8 cellular contexts compared by ENCODE assay signal in the genomic region with DNA sequence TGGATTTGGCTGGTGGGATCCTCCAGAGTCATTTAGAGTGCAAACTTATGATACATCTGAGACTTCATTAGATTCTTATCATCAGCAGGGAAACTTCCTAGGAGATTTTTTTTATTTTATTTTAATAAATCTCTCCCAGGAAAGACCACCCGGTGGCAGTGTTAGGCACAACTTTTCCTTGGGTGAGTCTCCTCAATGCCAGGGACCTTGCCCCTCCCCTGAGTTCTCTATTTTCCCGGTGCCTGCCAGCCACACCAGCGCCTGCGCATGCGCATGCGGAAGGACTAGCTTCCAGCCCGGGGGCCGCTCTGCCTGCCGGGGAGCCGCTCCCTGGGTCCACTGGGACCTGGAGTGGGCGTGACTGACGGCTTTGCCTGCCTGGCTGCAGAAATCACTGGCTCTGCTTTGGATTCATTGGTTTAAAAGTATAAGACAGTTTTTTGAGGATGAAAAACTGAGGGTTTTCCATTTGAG.
A peak's percentile ranks its signal among the peaks of the same experiment; 100 is the strongest.
DNase-seq lines count a peak whose midpoint lies in the region; ATAC-seq and TF ChIP-seq lines count a peak whose summit lies in the region.

No MANE protein-coding gene starts in this region.

- H3K9me3 Mint-ChIP-seq in glutamatergic neuron (ENCODE audit: unreplicated experiment) (peaks cover 3% of the 10 kb centered on the region), osteocyte (ENCODE audit: unreplicated experiment) (no peaks in the 10 kb centered on the region)

- H3K27ac Mint-ChIP-seq in glutamatergic neuron (ENCODE audit: unreplicated experiment) (no peak overlapping the region), osteocyte (ENCODE audit: unreplicated experiment) (no peak overlapping the region)

- H3K36me3 Mint-ChIP-seq in glutamatergic neuron (ENCODE audit: unreplicated experiment) (peaks cover 10% of the 10 kb centered on the region), osteocyte (ENCODE audit: unreplicated experiment) (no peaks in the 10 kb centered on the region)

- peaks cover 2% of the 10 kb centered on the region for H3K27me3 Mint-ChIP-seq in glutamatergic neuron (ENCODE audit: unreplicated experiment)
- peaks cover 5% of the 10 kb centered on the region for H3K27me3 Mint-ChIP-seq in osteocyte (ENCODE audit: unreplicated experiment)

- peaks cover 6% of the 10 kb centered on the region for H3K4me1 Mint-ChIP-seq in glutamatergic neuron (ENCODE audit: low read depth, unreplicated experiment)
- peaks cover 3% of the 10 kb centered on the region for H3K4me1 Mint-ChIP-seq in osteocyte (ENCODE audit: unreplicated experiment)

- peak; percentile 79 for DNase-seq in DMS53 (lab: John Stamatoyannopoulos, UW)
- peak; percentile 88 for DNase-seq in NCI-H1105 treated with DMSO at 0.1 percent for 48 hours (lab: John Stamatoyannopoulos, UW)
- peak; percentile 93 for DNase-seq in T1000 (lab: John Stamatoyannopoulos, UW)
- DNase-seq in glutamatergic neuron: peak; percentile 95
- no peak for DNase-seq in osteocyte (ENCODE audit: extremely low spot score, unreplicated experiment)
- DNase-seq in activated CD4-positive, CD25-positive, alpha-beta regulatory T cell (lab: John Stamatoyannopoulos, UW): no peak

- peak overlapping the region; percentile 50 for H3K4me3 Mint-ChIP-seq in glutamatergic neuron (ENCODE audit: unreplicated experiment)
- no peak overlapping the region for H3K4me3 Mint-ChIP-seq in osteocyte (ENCODE audit: unreplicated experiment)

- ATAC-seq in GM21528 (IDR thresholded peaks at IDR 0.05; ENCODE audit: low FRiP score, unreplicated experiment) (no peak), GM21423 (IDR thresholded peaks at IDR 0.05; ENCODE audit: unreplicated experiment) (no peak)

- TF ChIP-seq CTCF in glutamatergic neuron (IDR thresholded peaks at IDR 0.05; ENCODE audit: partially characterized antibody, unreplicated experiment) (peak; percentile 25), osteocyte (IDR thresholded peaks at IDR 0.05) (peak; percentile 18)

Comparison
In these comparisons a context has a peak if more than half of its experiments do, and no peak if none do; other contexts are left out.
1. DNase-seq: peak in DMS53 (single experiment), NCI-H1105 treated with DMSO at 0.1 percent for 48 hours (single experiment), T1000 (single experiment) and glutamatergic neuron (single experiment); none in osteocyte (single experiment) and activated CD4-positive, CD25-positive, alpha-beta regulatory T cell (0 of 4).